ENCODE assay signal across 8 cellular contexts in genomic region chr1:150562384-150563339, GRCh38. TPM values are rescaled to one million over a fixed set of nuclear protein-coding genes. Genes with fewer than 3 reads are reported as not detected.
DNase-seq lines count a peak whose midpoint lies in the region; ATAC-seq and TF ChIP-seq lines count a peak whose summit lies in the region.

No MANE protein-coding gene starts in this region.

- H3K79me1 ChIP-seq in trophoblast cell (ENCODE audit: low read length), result peaks cover 49% of the 10 kb centered on the region

- peak overlapping the region; percentile 98 for H3K27ac Mint-ChIP-seq in activated CD4-positive, alpha-beta T cell treated with anti-CD3 and anti-CD28 coated beads, Interleukin-2, amount 10 ng/mL, durations not matched to agents 7 days and 5 days
- peak overlapping the region; percentile 68 for H3K27ac Mint-ChIP-seq in endothelial cell (ENCODE audit: unreplicated experiment)

- peaks cover 11% of the 10 kb centered on the region for H3K36me3 Mint-ChIP-seq in activated CD4-positive, alpha-beta T cell treated with anti-CD3 and anti-CD28 coated beads, Interleukin-2, amount 10 ng/mL, durations not matched to agents 7 days and 5 days (ENCODE audit: low read depth)
- peaks cover 4% of the 10 kb centered on the region for H3K36me3 Mint-ChIP-seq in endothelial cell (ENCODE audit: low read depth, unreplicated experiment)

- peaks cover 5 to 8% of the 10 kb centered on the region in 2 experiments for H3K36me3 ChIP-seq in trophoblast cell (ENCODE audit: control insufficient read depth in 1 of 2, insufficient read depth in 2 of 2, low read length in 2 of 2)

- WGBS in trophoblast cell (ENCODE audit: extremely low coverage, insufficient coverage, insufficient read length), result no CpG with 5 or more reads among the region's 4 CpGs

- H3K18ac ChIP-seq in trophoblast cell (ENCODE audit: low read length), result peak overlapping the region; percentile 85

- peak; percentile 26 for DNase-seq in ACHN
- DNase-seq in activated CD4-positive, alpha-beta T cell treated with anti-CD3 and anti-CD28 coated beads, Interleukin-2, amount 10 ng/mL, durations not matched to agents 7 days and 5 days, result peak; percentile 85
- DNase-seq in endothelial cell (ENCODE audit: low spot score), result no peak
- DNase-seq in trophoblast cell, result peak; percentile 74 to 77
- DNase-seq in retina, result no peak
- DNase-seq in NCI-H1436 (lab: John Stamatoyannopoulos, UW), result no peak

- H3K9me3 Mint-ChIP-seq in activated CD4-positive, alpha-beta T cell treated with anti-CD3 and anti-CD28 coated beads, Interleukin-2, amount 10 ng/mL, durations not matched to agents 7 days and 5 days, result no peaks in the 10 kb centered on the region
- H3K9me3 Mint-ChIP-seq in endothelial cell (ENCODE audit: unreplicated experiment), result no peaks in the 10 kb centered on the region

- peak overlapping the region; percentile 78 for H3K4me2 ChIP-seq in trophoblast cell (ENCODE audit: low read length)

- no peaks in the 10 kb centered on the region for H3K27me3 ChIP-seq in trophoblast cell (ENCODE audit: insufficient read depth, low read length)

- H3K4me1 Mint-ChIP-seq in activated CD4-positive, alpha-beta T cell treated with anti-CD3 and anti-CD28 coated beads, Interleukin-2, amount 10 ng/mL, durations not matched to agents 7 days and 5 days, result peaks cover 71% of the 10 kb centered on the region
- H3K4me1 Mint-ChIP-seq in endothelial cell (ENCODE audit: unreplicated experiment), result peaks cover 53% of the 10 kb centered on the region

- H3K4me3 Mint-ChIP-seq in activated CD4-positive, alpha-beta T cell treated with anti-CD3 and anti-CD28 coated beads, Interleukin-2, amount 10 ng/mL, durations not matched to agents 7 days and 5 days, result peak overlapping the region; percentile 84
- H3K4me3 Mint-ChIP-seq in endothelial cell (ENCODE audit: unreplicated experiment), result peak overlapping the region; percentile 26

- in situ Hi-C loops in ACHN (cut with HindIII; ENCODE audit: low pct_ligation_motif_present, low pct_unique_long_range_greater_than_20kb, low sequenced_read_pairs), result no loop called here

- peak overlapping the region; percentile 12 for H3K9ac ChIP-seq in trophoblast cell (ENCODE audit: low read length)

- H3K27ac ChIP-seq in trophoblast cell (ENCODE audit: low read depth, low read length), result peak overlapping the region; percentile 100

- peak overlapping the region; percentile 82 for H3K14ac ChIP-seq in trophoblast cell (ENCODE audit: low read length)

- peak; percentile 38 for ATAC-seq in GM19372 (IDR thresholded peaks at IDR 0.05; ENCODE audit: low read depth, unreplicated experiment)
- ATAC-seq in HG03460 (IDR thresholded peaks at IDR 0.05; ENCODE audit: unreplicated experiment), result peak; percentile 39

- no peaks in the 10 kb centered on the region for H3K27me3 Mint-ChIP-seq in activated CD4-positive, alpha-beta T cell treated with anti-CD3 and anti-CD28 coated beads, Interleukin-2, amount 10 ng/mL, durations not matched to agents 7 days and 5 days
- peaks cover 9% of the 10 kb centered on the region for H3K27me3 Mint-ChIP-seq in endothelial cell (ENCODE audit: unreplicated experiment)

- H4K12ac ChIP-seq in trophoblast cell (ENCODE audit: low read depth, low read length), result peak overlapping the region; percentile 50

- peak overlapping the region; percentile 98 for H2BK5ac ChIP-seq in trophoblast cell (ENCODE audit: low read depth, low read length, poor library complexity)

- peak overlapping the region; percentile 97 for H2BK120ac ChIP-seq in trophoblast cell (ENCODE audit: insufficient read depth, low read length, poor library complexity)

- H3K23ac ChIP-seq in trophoblast cell (ENCODE audit: low read length), result no peak overlapping the region

- no peak overlapping the region for H2AFZ ChIP-seq in trophoblast cell (ENCODE audit: insufficient read depth, low read length, poor library complexity)

- H3K4me3 ChIP-seq in trophoblast cell (ENCODE audit: low read depth, low read length), result no peak overlapping the region

- H3K4me1 ChIP-seq in trophoblast cell (ENCODE audit: control insufficient read depth in 1 of 2, insufficient read depth in 2 of 2, low read length in 2 of 2), result peaks cover 42 to 45% of the 10 kb centered on the region in 2 experiments

- H4K8ac ChIP-seq in trophoblast cell (ENCODE audit: low read depth, low read length), result peak overlapping the region; percentile 77

- peak overlapping the region; percentile 96 for H4K91ac ChIP-seq in trophoblast cell (ENCODE audit: low read depth, low read length)

- no peak for TF ChIP-seq CTCF in endothelial cell (IDR thresholded peaks at IDR 0.05; ENCODE audit: unreplicated experiment)

- peak overlapping the region; percentile 72 for H2BK12ac ChIP-seq in trophoblast cell (ENCODE audit: low read length)

- peaks cover 21% of the 10 kb centered on the region for H3K79me2 ChIP-seq in trophoblast cell (ENCODE audit: control insufficient read depth, insufficient read depth, low read length, poor library complexity)

- H3K9me3 ChIP-seq in trophoblast cell (ENCODE audit: insufficient read depth, low read depth, low read length), result no peaks in the 10 kb centered on the region

- H2AK5ac ChIP-seq in trophoblast cell (ENCODE audit: low read length), result peak overlapping the region; percentile 85

- POLR2A ChIA-PET in activated CD4-positive, alpha-beta T cell treated with anti-CD3 and anti-CD28 coated beads, Interleukin-2, amount 10 ng/mL, durations not matched to agents 7 days and 5 days (lab: Charles Lee), result interaction anchor here (0.5 to 5.1 kb wide), 4 partner anchors 10 to 50 kb away, joined by 3 to 50 read pairs (median 22); partner anchors contain the start of gene MCL1

- H3K4ac ChIP-seq in trophoblast cell (ENCODE audit: low read depth, low read length), result peak overlapping the region; percentile 53

- CTCF ChIA-PET in activated CD4-positive, alpha-beta T cell treated with anti-CD3 and anti-CD28 coated beads, Interleukin-2, amount 10 ng/mL, durations not matched to agents 7 days and 5 days (lab: Charles Lee), result interaction anchor here (0.5 to 9.9 kb wide), 13 partner anchors 11 to 497 kb away, joined by 3 to 158 read pairs (median 4); partner anchors contain the start of genes CDC42SE1, GOLPH3L and MCL1

RNA-seq across cellular contexts. Expression of gene ADAMTSL4, which starts 13.5 kb away (rescaled TPM):
- under 1 TPM; 0.06 to 0.15 TPM for total RNA-seq in activated CD4-positive, alpha-beta T cell treated with anti-CD3 and anti-CD28 coated beads, Interleukin-2, amount 10 ng/mL, durations not matched to agents 7 days and 5 days
- 0.36 TPM for total RNA-seq in endothelial cell (ENCODE audit: unreplicated experiment)
- 33.2 and 33.6 TPM in 2 replicates for polyA plus RNA-seq in trophoblast cell (2013)

RNA-seq across cellular contexts. Expression of gene MCL1, which starts 16.7 kb away (rescaled TPM):
- total RNA-seq in activated CD4-positive, alpha-beta T cell treated with anti-CD3 and anti-CD28 coated beads, Interleukin-2, amount 10 ng/mL, durations not matched to agents 7 days and 5 days, result 100 to 1,000 TPM; 260 to 311 TPM
- 193 TPM for total RNA-seq in endothelial cell (ENCODE audit: unreplicated experiment)
- 119 and 120 TPM in 2 replicates for polyA plus RNA-seq in trophoblast cell (2013)

RNA-seq across cellular contexts. Expression of gene FALEC, which starts 47.1 kb away (rescaled TPM):
- total RNA-seq in activated CD4-positive, alpha-beta T cell treated with anti-CD3 and anti-CD28 coated beads, Interleukin-2, amount 10 ng/mL, durations not matched to agents 7 days and 5 days, result under 1 TPM in 1 of 2 experiments, not detected in 1; 0.64 TPM
- total RNA-seq in endothelial cell (ENCODE audit: unreplicated experiment), result 1.2 TPM
- polyA plus RNA-seq in trophoblast cell (2013), result 0.14 TPM in 1 of 2 replicates, not detected in the other

RNA-seq across cellular contexts. Expression of gene ECM1, which starts 54.8 kb away (rescaled TPM):
- 1 to 10 TPM in 1 of 2 experiments, under 1 TPM in 1; 0.87 to 1.2 TPM for total RNA-seq in activated CD4-positive, alpha-beta T cell treated with anti-CD3 and anti-CD28 coated beads, Interleukin-2, amount 10 ng/mL, durations not matched to agents 7 days and 5 days
- 637 TPM for total RNA-seq in endothelial cell (ENCODE audit: unreplicated experiment)
- polyA plus RNA-seq in trophoblast cell (2013), result 10.8 and 11.8 TPM in 2 replicates

Comparison
In these comparisons a context has a peak if more than half of its experiments do, and no peak if none do; other contexts are left out.
1. DNase-seq: peak in ACHN (single experiment), activated CD4-positive, alpha-beta T cell treated with anti-CD3 and anti-CD28 coated beads, Interleukin-2, amount 10 ng/mL, durations not matched to agents 7 days and 5 days (single experiment) and trophoblast cell (2 of 2); none in endothelial cell (single experiment), retina (single experiment) and NCI-H1436 (single experiment).